In the genomic region with DNA sequence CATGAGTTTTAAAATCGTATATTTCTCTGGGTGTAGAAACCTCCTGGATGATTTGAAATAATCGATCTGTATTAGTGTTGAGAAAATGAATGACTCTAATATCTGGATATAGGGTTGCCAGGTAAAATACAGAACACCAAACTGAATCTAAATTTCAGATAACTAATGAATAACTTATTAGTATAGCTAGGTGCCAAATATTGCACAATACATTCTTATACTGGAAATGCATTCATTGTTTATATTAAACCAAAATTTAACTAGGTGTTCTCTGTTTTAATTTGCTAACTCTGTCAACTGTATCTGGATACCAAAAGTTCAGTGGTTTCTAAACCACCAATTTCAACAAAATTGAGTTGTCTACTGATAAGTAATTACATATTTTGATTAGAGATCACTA, we compare ENCODE assay signal across 14 cellular contexts. TPM values are rescaled to one million over a fixed set of nuclear protein-coding genes. Genes with fewer than 3 reads are reported as not detected.
DNase-seq lines count a peak whose midpoint lies in the region; ATAC-seq and TF ChIP-seq lines count a peak whose summit lies in the region.
"Had no signal": no experiment of that assay in that cellular context is flagged by ENCODE, and none has a peak within 500 bp of the region (broad histone marks: within the 10 kb centered on the region; RNA-seq: fewer than 3 reads in every experiment).

No MANE protein-coding gene starts in this region.

- CTCF ChIA-PET in MCF 10A (lab: Yijun Ruan, JAX) = interaction anchor here (0.5 to 14.7 kb wide), 5 partner anchors 9 to 211 kb away, joined by 3 to 239 read pairs (median 4); no protein-coding TSS in a partner anchor

- peak overlapping the region; percentile 98 for H3K27ac ChIP-seq in OCI-LY3 (ENCODE audit: low read length)

- H4K20me1 ChIP-seq in OCI-LY3 (ENCODE audit: insufficient read depth, low read length) = peaks cover 6% of the 10 kb centered on the region; the same call in 1 of the 2 replicates

- peaks cover 3% of the 10 kb centered on the region for H3K9me3 Mint-ChIP-seq in T-helper 2 cell treated with Interferon-gamma antibody and Interleukin-4, amounts not matched to agents 5 μg/mL and 100 μg/mL, for 36 hours
- H3K9me3 Mint-ChIP-seq in MCF 10A (ENCODE audit: unreplicated experiment) = no peaks in the 10 kb centered on the region
- H3K9me3 Mint-ChIP-seq: type B pancreatic cell had no signal

- H3K79me2 ChIP-seq in OCI-LY3 (ENCODE audit: low read length) = peaks cover 25% of the 10 kb centered on the region

- H2AFZ ChIP-seq in OCI-LY3 (ENCODE audit: low read depth, low read length) = no peak overlapping the region

- H3K36me3 ChIP-seq in OCI-LY3 (replicated peaks; ENCODE audit: low read depth, low read length) = peaks cover 9% of the 10 kb centered on the region

- POLR2A ChIA-PET in MCF 10A (lab: Yijun Ruan, JAX) = interaction anchor here (0.6 to 9.8 kb wide), 11 partner anchors 8 to 784 kb away, joined by 3 to 274 read pairs (median 5); no protein-coding TSS in a partner anchor

- H3K4me1 Mint-ChIP-seq in T-helper 2 cell treated with Interferon-gamma antibody and Interleukin-4, amounts not matched to agents 5 μg/mL and 100 μg/mL, for 36 hours (ENCODE audit: low read depth) = peaks cover 50% of the 10 kb centered on the region
- peaks cover 39% of the 10 kb centered on the region for H3K4me1 Mint-ChIP-seq in MCF 10A (ENCODE audit: insufficient read depth, unreplicated experiment)

- intact Hi-C loops in MCF 10A (cut with micrococcal nuclease) = no loop called here

- DNase-seq in T-helper 2 cell treated with Interferon-gamma antibody and Interleukin-4, amounts not matched to agents 5 μg/mL and 100 μg/mL, for 36 hours (ENCODE audit: low spot score) = no peak
- DNase-seq in T-helper 2 cell (no peak), MCF 10A (ENCODE audit: unreplicated experiment) (no peak), renal cortical epithelial cell (ENCODE audit: low read depth) (peak; percentile 31), germinal center (ENCODE audit: low spot score) (no peak)
- DNase-seq: anterior cingulate cortex, Caco-2, cortex of kidney, left colon, SHP77 treated with DMSO at 0.1 percent for 48 hours had no signal

- no peaks in the 10 kb centered on the region for H3K27me3 Mint-ChIP-seq in T-helper 2 cell treated with Interferon-gamma antibody and Interleukin-4, amounts not matched to agents 5 μg/mL and 100 μg/mL, for 36 hours (ENCODE audit: low read depth)
- no peaks in the 10 kb centered on the region for H3K27me3 Mint-ChIP-seq in MCF 10A (ENCODE audit: insufficient read depth, unreplicated experiment)

- 0 out of 2 replicates have a peak overlapping the region, but pooled peaks have one; percentile 10 for H3K4me3 ChIP-seq in OCI-LY3 (ENCODE audit: low read length)

- peak overlapping the region; percentile 32; the same call in 1 of the 2 replicates for H3K9ac ChIP-seq in OCI-LY3 (ENCODE audit: low read length)

- ATAC-seq in HG03354 (IDR thresholded peaks at IDR 0.05; ENCODE audit: poor library complexity, severe bottlenecking, unreplicated experiment) (no peak), GM18517 (IDR thresholded peaks at IDR 0.05; ENCODE audit: unreplicated experiment) (no peak)
- ATAC-seq: left colon had no signal

- no peaks in the 10 kb centered on the region for H3K27me3 ChIP-seq in OCI-LY3 (ENCODE audit: low read depth, low read length)

- H3K36me3 Mint-ChIP-seq in T-helper 2 cell treated with Interferon-gamma antibody and Interleukin-4, amounts not matched to agents 5 μg/mL and 100 μg/mL, for 36 hours (ENCODE audit: low read depth) = peaks cover 15% of the 10 kb centered on the region
- peaks cover 29% of the 10 kb centered on the region for H3K36me3 Mint-ChIP-seq in MCF 10A (ENCODE audit: insufficient read depth, unreplicated experiment)
- H3K36me3 Mint-ChIP-seq: type B pancreatic cell had no signal

- peak overlapping the region; percentile 40 for H3K4me2 ChIP-seq in OCI-LY3 (ENCODE audit: low read length)

- H3K9me3 ChIP-seq in OCI-LY3 (ENCODE audit: insufficient read depth, low read length) = no peaks in the 10 kb centered on the region
- H3K9me3 ChIP-seq: Caco-2 had no signal

- H3K27ac Mint-ChIP-seq in T-helper 2 cell treated with Interferon-gamma antibody and Interleukin-4, amounts not matched to agents 5 μg/mL and 100 μg/mL, for 36 hours = peak overlapping the region; percentile 43
- peak overlapping the region; percentile 99 for H3K27ac Mint-ChIP-seq in MCF 10A (ENCODE audit: low read depth, unreplicated experiment)
- H3K27ac Mint-ChIP-seq: type B pancreatic cell had no signal

- H3K4me1 ChIP-seq in OCI-LY3 (ENCODE audit: low read length) = peaks cover 50% of the 10 kb centered on the region

- BruUV-seq in MCF 10A (replicated peaks; lab: Mats Ljungman, UMichigan) = no TSS peak

- TF ChIP-seq CTCF in OCI-LY3 (IDR thresholded peaks at IDR 0.05; ENCODE audit: low read depth, low read length) = no peak
- TF ChIP-seq CTCF in MCF 10A (IDR thresholded peaks at IDR 0.05; ENCODE audit: unreplicated experiment) = no peak

- H3K4me3 Mint-ChIP-seq in T-helper 2 cell treated with Interferon-gamma antibody and Interleukin-4, amounts not matched to agents 5 μg/mL and 100 μg/mL, for 36 hours = no peak overlapping the region
- H3K4me3 Mint-ChIP-seq in MCF 10A (ENCODE audit: unreplicated experiment) = no peak overlapping the region
- H3K4me3 Mint-ChIP-seq: type B pancreatic cell had no signal

RNA-seq across cellular contexts. Expression of a gene that starts 2.5 kb away (rescaled TPM):
- total RNA-seq in MCF 10A (2022) (91.6 and 124 TPM in 2 replicates), renal cortical epithelial cell (69.9 and 130 TPM in 2 replicates)

RNA-seq across cellular contexts. Expression of a gene that starts 32.2 kb away (rescaled TPM):
- 46.2 and 50.0 TPM in 2 replicates for total RNA-seq in MCF 10A (2022)
- total RNA-seq in renal cortical epithelial cell = 125 and 146 TPM in 2 replicates
